Comparison of ENCODE assay signal across 27 cellular contexts in the genomic region with DNA sequence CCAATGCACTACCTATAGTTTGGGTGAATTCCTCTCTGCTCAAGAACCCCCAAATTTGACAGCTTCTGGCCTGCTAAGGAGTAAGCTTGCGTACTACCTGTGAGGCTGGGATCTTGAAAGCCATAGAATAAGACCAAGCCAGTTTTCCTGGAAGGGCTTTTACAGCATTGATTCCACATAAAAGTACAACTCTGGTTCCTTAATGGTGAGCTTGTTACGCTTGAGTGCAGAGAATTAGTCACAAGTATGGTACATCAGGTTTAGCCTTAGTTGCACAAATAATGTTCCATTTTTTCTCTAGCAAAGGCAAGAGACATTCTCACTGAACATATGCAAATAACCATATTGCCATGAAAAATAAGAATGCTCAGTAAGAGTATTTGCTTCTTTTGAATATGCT.
"Had no signal": no experiment of that assay in that cellular context is flagged by ENCODE, and none has a peak within 500 bp of the region (broad histone marks: within the 10 kb centered on the region; RNA-seq: fewer than 3 reads in every experiment).

No MANE protein-coding gene starts in this region.

- DNase-seq: activated CD4-positive, alpha-beta T cell treated with anti-CD3 and anti-CD28 coated beads for 1 hour; activated CD4-positive, alpha-beta T cell treated with anti-CD3 and anti-CD28 coated beads for 48 hours; activated CD4-positive, alpha-beta T cell treated with anti-CD3 and anti-CD28 coated beads, Interleukin-2, amount 50 U/mL, for 1 hour; activated CD4-positive, alpha-beta T cell treated with anti-CD3 and anti-CD28 coated beads, Interleukin-2, amount 50 U/mL, for 48 hours; activated CD8-positive, alpha-beta memory T cell treated with anti-CD3 and anti-CD28 coated beads for 24 hours; activated CD8-positive, alpha-beta T cell treated with anti-CD3 and anti-CD28 coated beads for 36 hours; activated effector memory CD4-positive, alpha-beta T cell treated with anti-CD3 and anti-CD28 coated beads, Interleukin-2, amount 50 U/mL, for 16 hours; activated naive CD4-positive, alpha-beta T cell treated with anti-CD3 and anti-CD28 coated beads for 36 hours; activated naive CD8-positive, alpha-beta T cell treated with anti-CD3 and anti-CD28 coated beads, Interleukin-2, amount 10 ng/mL, durations not matched to agents 7 days and 5 days; activated T-cell treated with anti-CD3 and anti-CD28 coated beads, Interleukin-2, amount 50 U/mL, for 1 hour; activated T-cell treated with anti-CD3 and anti-CD28 coated beads, Interleukin-2, amount 50 U/mL, for 48 hours; central memory CD4-positive, alpha-beta T cell; cerebellar nuclear complex; colonic mucosa; effector CD8-positive, alpha-beta T cell; erythroblast; foreskin keratinocyte; gastrocnemius medialis; heart right ventricle; T-helper 1 cell; T-helper 17 cell; T1000 had no signal

- ATAC-seq: activated CD8-positive, alpha-beta T cell treated with anti-CD3 and anti-CD28 coated beads for 36 hours; foreskin keratinocyte; gastrocnemius medialis; heart right ventricle; T-helper 17 cell had no signal

- H3K4me3 ChIP-seq: ascending aorta, breast epithelium, cardiac muscle cell, colonic mucosa, esophagus muscularis mucosa, gastrocnemius medialis, heart right ventricle, hepatocyte had no signal

- H3K27ac ChIP-seq: ascending aorta, breast epithelium, cardiac muscle cell, colonic mucosa, esophagus muscularis mucosa, foreskin keratinocyte, gastrocnemius medialis, heart right ventricle, hepatocyte had no signal
